ENCODE assay signal across 1 cellular context in the genomic region with DNA sequence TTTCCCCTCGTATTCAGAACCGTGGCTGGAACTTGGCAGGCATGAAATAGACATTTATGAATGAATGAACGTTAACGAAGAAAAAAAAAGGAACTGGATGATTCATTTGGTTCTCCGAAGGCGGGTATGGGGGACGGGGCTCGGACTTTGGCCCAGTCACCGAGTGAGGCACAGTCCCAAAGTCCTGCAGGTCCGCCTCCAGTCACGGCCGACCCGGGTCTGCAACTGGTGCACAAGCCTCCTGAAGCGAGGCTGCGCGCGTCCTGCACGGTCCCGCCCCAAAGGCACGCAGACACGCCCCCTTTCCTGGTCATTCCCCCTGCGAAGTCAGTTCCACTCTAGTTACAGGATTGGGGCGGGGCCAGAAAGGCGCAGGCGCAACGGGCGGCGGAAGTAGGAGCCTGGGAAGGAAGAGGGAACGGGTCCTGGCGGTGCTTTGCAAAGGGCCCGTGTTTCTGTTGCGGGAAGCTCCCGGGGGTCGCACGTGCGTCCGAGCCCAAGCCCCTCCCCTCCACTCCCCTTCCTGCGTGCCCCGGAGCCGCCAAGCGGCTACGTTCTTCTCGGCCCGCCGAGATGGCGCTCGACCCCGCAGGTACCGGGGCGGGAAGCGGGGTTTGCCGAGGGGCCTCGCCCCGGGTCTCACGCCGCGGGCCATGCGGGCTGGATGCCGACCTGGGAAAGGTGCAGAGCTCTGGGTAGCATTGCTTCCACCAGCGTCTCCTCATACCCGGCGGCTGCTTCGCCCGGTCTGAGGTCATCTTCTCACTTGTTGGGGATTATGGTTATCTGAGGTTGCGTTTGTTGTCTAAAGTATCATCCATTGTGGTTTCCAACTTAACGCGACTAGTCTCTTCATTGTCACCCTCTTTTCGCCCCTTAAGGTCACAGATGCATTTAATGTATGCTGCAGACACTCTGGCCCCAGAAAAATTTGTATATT.
A peak's percentile ranks its signal among the peaks of the same experiment; 100 is the strongest.
TF ChIP-seq lines count a peak whose summit lies in the region.

A gene with protein sequence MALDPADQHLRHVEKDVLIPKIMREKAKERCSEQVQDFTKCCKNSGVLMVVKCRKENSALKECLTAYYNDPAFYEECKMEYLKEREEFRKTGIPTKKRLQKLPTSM (plus strand): TSS at position 399 of the 940 bp plus-strand sequence. CDS start 175 bp downstream, at position 574.

TF ChIP-seq in HepG2, 621 proteins besides CTCF, POLR2A, EP300 and RAD21 (continued from another document and continues in another):
- TF ChIP-seq, protein P1, sequence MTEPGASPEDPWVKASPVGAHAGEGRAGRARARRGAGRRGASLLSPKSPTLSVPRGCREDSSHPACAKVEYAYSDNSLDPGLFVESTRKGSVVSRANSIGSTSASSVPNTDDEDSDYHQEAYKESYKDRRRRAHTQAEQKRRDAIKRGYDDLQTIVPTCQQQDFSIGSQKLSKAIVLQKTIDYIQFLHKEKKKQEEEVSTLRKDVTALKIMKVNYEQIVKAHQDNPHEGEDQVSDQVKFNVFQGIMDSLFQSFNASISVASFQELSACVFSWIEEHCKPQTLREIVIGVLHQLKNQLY (CRISPR knock-in tag; IDR thresholded peaks at IDR 0.05): peak; percentile 49; the same call in 1 of the 2 replicates
- TF ChIP-seq ZNF660 (CRISPR knock-in tag; IDR thresholded peaks at IDR 0.05; ENCODE audit: borderline replicate concordance, low read depth) (no peak; the same call in 1 of the 2 replicates), ZSCAN25 (CRISPR knock-in tag; IDR thresholded peaks at IDR 0.05) (peak; percentile 56; the same call in 1 of the 2 replicates), ZNF557 (CRISPR knock-in tag; IDR thresholded peaks at IDR 0.05) (0 out of 2 replicates have a peak, but pooled peaks have one; percentile 85), ZNF558 (CRISPR knock-in tag; IDR thresholded peaks at IDR 0.05; ENCODE audit: borderline replicate concordance) (no peak; the same call in 1 of the 2 replicates), GTF3A (CRISPR knock-in tag; conservative IDR thresholded peaks at IDR 0.05) (0 out of 2 replicates have a peak, but pooled peaks have one; percentile 13), MIER2 (CRISPR knock-in tag; IDR thresholded peaks at IDR 0.05) (no peak), ZNF672 (CRISPR knock-in tag; IDR thresholded peaks at IDR 0.05) (no peak), RAD51 (IDR thresholded peaks at IDR 0.05; ENCODE audit: borderline replicate concordance) (no peak), JUND (CRISPR knock-in tag; IDR thresholded peaks at IDR 0.05) (no peak), ZNF674 (CRISPR knock-in tag; IDR thresholded peaks at IDR 0.05; ENCODE audit: low read depth) (no peak), FOXA1 (IDR thresholded peaks at IDR 0.05) (no peak), FOXA1 (CRISPR knock-in tag; IDR thresholded peaks at IDR 0.05) (0 out of 2 replicates have a peak, but pooled peaks have one; percentile 5), ZBTB1 (CRISPR knock-in tag; IDR thresholded peaks at IDR 0.05; ENCODE audit: borderline replicate concordance) (no peak; the same call in 1 of the 2 replicates), ZNF549 (CRISPR knock-in tag; IDR thresholded peaks at IDR 0.05) (no peak), SATB2 (CRISPR knock-in tag; IDR thresholded peaks at IDR 0.05) (peak; percentile 92; the same call in 1 of the 2 replicates), NFIB (CRISPR knock-in tag; IDR thresholded peaks at IDR 0.05; ENCODE audit: borderline replicate concordance) (no peak), ZNF274 (CRISPR knock-in tag; IDR thresholded peaks at IDR 0.05) (peak; percentile 86; the same call in 1 of the 2 replicates), ZNF703 (CRISPR knock-in tag; IDR thresholded peaks at IDR 0.05; ENCODE audit: borderline replicate concordance) (no peak), KDM2A (CRISPR knock-in tag; IDR thresholded peaks at IDR 0.05; ENCODE audit: borderline replicate concordance, low read depth) (peak; percentile 95), ZNF598 (CRISPR knock-in tag; IDR thresholded peaks at IDR 0.05; ENCODE audit: borderline replicate concordance) (peak; percentile 62; the same call in 1 of the 2 replicates)
- TF ChIP-seq, protein P2, sequence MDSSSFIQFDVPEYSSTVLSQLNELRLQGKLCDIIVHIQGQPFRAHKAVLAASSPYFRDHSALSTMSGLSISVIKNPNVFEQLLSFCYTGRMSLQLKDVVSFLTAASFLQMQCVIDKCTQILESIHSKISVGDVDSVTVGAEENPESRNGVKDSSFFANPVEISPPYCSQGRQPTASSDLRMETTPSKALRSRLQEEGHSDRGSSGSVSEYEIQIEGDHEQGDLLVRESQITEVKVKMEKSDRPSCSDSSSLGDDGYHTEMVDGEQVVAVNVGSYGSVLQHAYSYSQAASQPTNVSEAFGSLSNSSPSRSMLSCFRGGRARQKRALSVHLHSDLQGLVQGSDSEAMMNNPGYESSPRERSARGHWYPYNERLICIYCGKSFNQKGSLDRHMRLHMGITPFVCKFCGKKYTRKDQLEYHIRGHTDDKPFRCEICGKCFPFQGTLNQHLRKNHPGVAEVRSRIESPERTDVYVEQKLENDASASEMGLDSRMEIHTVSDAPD (CRISPR knock-in tag; IDR thresholded peaks at IDR 0.05): 0 out of 2 replicates have a peak, but pooled peaks have one; percentile 23
- TF ChIP-seq, protein P3, sequence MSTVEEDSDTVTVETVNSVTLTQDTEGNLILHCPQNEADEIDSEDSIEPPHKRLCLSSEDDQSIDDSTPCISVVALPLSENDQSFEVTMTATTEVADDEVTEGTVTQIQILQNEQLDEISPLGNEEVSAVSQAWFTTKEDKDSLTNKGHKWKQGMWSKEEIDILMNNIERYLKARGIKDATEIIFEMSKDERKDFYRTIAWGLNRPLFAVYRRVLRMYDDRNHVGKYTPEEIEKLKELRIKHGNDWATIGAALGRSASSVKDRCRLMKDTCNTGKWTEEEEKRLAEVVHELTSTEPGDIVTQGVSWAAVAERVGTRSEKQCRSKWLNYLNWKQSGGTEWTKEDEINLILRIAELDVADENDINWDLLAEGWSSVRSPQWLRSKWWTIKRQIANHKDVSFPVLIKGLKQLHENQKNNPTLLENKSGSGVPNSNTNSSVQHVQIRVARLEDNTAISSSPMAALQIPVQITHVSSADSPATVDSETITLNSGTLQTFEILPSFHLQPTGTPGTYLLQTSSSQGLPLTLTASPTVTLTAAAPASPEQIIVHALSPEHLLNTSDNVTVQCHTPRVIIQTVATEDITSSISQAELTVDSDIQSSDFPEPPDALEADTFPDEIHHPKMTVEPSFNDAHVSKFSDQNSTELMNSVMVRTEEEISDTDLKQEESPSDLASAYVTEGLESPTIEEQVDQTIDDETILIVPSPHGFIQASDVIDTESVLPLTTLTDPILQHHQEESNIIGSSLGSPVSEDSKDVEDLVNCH (CRISPR knock-in tag; IDR thresholded peaks at IDR 0.05): no peak
- TF ChIP-seq, protein P4, sequence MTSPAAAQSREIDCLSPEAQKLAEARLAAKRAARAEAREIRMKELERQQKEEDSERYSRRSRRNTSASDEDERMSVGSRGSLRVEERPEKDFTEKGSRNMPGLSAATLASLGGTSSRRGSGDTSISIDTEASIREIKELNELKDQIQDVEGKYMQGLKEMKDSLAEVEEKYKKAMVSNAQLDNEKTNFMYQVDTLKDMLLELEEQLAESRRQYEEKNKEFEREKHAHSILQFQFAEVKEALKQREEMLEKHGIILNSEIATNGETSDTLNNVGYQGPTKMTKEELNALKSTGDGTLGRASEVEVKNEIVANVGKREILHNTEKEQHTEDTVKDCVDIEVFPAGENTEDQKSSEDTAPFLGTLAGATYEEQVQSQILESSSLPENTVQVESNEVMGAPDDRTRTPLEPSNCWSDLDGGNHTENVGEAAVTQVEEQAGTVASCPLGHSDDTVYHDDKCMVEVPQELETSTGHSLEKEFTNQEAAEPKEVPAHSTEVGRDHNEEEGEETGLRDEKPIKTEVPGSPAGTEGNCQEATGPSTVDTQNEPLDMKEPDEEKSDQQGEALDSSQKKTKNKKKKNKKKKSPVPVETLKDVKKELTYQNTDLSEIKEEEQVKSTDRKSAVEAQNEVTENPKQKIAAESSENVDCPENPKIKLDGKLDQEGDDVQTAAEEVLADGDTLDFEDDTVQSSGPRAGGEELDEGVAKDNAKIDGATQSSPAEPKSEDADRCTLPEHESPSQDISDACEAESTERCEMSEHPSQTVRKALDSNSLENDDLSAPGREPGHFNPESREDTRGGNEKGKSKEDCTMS (CRISPR knock-in tag; conservative IDR thresholded peaks at IDR 0.05): no peak
- TF ChIP-seq, protein P5, sequence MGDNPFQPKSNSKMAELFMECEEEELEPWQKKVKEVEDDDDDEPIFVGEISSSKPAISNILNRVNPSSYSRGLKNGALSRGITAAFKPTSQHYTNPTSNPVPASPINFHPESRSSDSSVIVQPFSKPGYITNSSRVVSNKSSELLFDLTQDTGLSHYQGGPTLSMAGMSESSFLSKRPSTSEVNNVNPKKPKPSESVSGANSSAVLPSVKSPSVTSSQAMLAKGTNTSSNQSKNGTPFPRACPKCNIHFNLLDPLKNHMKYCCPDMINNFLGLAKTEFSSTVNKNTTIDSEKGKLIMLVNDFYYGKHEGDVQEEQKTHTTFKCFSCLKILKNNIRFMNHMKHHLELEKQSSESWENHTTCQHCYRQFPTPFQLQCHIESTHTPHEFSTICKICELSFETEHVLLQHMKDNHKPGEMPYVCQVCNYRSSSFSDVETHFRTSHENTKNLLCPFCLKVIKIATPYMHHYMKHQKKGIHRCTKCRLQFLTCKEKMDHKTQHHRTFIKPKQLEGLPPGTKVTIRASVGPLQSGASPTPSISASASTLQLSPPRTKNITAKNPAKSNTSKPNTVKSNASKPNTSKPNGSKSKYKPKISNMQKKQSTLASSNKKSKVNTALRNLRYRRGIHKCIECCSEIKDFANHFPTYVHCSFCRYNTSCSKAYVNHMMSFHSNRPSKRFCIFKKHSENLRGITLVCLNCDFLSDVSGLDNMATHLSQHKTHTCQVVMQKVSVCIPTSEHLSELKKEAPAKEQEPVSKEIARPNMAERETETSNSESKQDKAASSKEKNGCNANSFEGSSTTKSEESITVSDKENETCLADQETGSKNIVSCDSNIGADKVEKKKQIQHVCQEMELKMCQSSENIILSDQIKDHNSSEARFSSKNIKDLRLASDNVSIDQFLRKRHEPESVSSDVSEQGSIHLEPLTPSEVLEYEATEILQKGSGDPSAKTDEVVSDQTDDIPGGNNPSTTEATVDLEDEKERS (CRISPR knock-in tag; IDR thresholded peaks at IDR 0.05): no peak
- TF ChIP-seq, protein P6, sequence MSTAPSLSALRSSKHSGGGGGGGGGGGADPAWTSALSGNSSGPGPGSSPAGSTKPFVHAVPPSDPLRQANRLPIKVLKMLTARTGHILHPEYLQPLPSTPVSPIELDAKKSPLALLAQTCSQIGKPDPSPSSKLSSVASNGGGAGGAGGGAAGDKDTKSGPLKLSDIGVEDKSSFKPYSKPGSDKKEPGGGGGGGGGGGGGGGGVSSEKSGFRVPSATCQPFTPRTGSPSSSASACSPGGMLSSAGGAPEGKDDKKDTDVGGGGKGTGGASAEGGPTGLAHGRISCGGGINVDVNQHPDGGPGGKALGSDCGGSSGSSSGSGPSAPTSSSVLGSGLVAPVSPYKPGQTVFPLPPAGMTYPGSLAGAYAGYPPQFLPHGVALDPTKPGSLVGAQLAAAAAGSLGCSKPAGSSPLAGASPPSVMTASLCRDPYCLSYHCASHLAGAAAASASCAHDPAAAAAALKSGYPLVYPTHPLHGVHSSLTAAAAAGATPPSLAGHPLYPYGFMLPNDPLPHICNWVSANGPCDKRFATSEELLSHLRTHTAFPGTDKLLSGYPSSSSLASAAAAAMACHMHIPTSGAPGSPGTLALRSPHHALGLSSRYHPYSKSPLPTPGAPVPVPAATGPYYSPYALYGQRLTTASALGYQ (CRISPR knock-in tag; IDR thresholded peaks at IDR 0.05): peak; percentile 79; the same call in 1 of the 2 replicates
- TF ChIP-seq, protein P7, sequence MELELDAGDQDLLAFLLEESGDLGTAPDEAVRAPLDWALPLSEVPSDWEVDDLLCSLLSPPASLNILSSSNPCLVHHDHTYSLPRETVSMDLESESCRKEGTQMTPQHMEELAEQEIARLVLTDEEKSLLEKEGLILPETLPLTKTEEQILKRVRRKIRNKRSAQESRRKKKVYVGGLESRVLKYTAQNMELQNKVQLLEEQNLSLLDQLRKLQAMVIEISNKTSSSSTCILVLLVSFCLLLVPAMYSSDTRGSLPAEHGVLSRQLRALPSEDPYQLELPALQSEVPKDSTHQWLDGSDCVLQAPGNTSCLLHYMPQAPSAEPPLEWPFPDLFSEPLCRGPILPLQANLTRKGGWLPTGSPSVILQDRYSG (CRISPR knock-in tag; IDR thresholded peaks at IDR 0.05): peak; percentile 89
- TF ChIP-seq, protein P8, sequence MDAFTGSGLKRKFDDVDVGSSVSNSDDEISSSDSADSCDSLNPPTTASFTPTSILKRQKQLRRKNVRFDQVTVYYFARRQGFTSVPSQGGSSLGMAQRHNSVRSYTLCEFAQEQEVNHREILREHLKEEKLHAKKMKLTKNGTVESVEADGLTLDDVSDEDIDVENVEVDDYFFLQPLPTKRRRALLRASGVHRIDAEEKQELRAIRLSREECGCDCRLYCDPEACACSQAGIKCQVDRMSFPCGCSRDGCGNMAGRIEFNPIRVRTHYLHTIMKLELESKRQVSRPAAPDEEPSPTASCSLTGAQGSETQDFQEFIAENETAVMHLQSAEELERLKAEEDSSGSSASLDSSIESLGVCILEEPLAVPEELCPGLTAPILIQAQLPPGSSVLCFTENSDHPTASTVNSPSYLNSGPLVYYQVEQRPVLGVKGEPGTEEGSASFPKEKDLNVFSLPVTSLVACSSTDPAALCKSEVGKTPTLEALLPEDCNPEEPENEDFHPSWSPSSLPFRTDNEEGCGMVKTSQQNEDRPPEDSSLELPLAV (CRISPR knock-in tag; conservative IDR thresholded peaks at IDR 0.05; ENCODE audit: low read depth): no peak; the same call in 1 of the 2 replicates
- TF ChIP-seq, protein P9, sequence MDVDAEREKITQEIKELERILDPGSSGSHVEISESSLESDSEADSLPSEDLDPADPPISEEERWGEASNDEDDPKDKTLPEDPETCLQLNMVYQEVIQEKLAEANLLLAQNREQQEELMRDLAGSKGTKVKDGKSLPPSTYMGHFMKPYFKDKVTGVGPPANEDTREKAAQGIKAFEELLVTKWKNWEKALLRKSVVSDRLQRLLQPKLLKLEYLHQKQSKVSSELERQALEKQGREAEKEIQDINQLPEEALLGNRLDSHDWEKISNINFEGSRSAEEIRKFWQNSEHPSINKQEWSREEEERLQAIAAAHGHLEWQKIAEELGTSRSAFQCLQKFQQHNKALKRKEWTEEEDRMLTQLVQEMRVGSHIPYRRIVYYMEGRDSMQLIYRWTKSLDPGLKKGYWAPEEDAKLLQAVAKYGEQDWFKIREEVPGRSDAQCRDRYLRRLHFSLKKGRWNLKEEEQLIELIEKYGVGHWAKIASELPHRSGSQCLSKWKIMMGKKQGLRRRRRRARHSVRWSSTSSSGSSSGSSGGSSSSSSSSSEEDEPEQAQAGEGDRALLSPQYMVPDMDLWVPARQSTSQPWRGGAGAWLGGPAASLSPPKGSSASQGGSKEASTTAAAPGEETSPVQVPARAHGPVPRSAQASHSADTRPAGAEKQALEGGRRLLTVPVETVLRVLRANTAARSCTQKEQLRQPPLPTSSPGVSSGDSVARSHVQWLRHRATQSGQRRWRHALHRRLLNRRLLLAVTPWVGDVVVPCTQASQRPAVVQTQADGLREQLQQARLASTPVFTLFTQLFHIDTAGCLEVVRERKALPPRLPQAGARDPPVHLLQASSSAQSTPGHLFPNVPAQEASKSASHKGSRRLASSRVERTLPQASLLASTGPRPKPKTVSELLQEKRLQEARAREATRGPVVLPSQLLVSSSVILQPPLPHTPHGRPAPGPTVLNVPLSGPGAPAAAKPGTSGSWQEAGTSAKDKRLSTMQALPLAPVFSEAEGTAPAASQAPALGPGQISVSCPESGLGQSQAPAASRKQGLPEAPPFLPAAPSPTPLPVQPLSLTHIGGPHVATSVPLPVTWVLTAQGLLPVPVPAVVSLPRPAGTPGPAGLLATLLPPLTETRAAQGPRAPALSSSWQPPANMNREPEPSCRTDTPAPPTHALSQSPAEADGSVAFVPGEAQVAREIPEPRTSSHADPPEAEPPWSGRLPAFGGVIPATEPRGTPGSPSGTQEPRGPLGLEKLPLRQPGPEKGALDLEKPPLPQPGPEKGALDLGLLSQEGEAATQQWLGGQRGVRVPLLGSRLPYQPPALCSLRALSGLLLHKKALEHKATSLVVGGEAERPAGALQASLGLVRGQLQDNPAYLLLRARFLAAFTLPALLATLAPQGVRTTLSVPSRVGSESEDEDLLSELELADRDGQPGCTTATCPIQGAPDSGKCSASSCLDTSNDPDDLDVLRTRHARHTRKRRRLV (CRISPR knock-in tag; IDR thresholded peaks at IDR 0.05): no peak
